ENCODE assay signal across 11 cellular contexts in the genomic region with DNA sequence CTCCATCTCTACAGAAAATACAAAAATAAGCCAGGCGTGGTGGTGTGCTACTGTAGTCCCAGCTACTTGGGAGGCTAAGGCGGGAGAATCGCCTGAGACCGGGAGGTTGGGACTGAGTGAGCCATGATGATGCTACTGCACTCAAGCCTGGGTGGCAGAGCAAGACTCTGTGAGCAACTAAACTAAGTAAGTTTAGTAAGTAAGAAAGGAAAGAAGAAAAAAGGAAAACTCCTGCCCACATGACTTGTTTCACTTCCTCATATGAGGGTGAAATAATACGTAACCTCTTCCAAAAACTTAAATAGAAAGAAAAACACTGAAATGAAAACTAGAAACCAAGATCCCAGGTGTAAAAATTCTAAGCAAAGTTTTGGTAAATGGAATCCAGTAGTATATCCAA.
DNase-seq lines count a peak whose midpoint lies in the region; ATAC-seq and TF ChIP-seq lines count a peak whose summit lies in the region.
"Had no signal": no experiment of that assay in that cellular context is flagged by ENCODE, and none has a peak within 500 bp of the region (broad histone marks: within the 10 kb centered on the region; RNA-seq: fewer than 3 reads in every experiment).

No MANE protein-coding gene starts in this region.

- H3K36me3 ChIP-seq in Karpas-422 (ENCODE audit: insufficient read depth, low read length) (peaks cover 69% of the 10 kb centered on the region), PC-9 (ENCODE audit: low read depth) (0 out of 2 replicates have a peak, but pooled peaks cover 2% of the 10 kb centered on the region)

- H3K9me2 ChIP-seq in Karpas-422 (replicated peaks; ENCODE audit: insufficient read depth, low read length) (no peaks in the 10 kb centered on the region), PC-9 (ENCODE audit: insufficient read depth) (no peaks in the 10 kb centered on the region)

- peak overlapping the region; percentile 71 for H3K27ac Mint-ChIP-seq in activated CD4-positive, alpha-beta T cell treated with anti-CD3 and anti-CD28 coated beads, Interleukin-2, amount 10 ng/mL, durations not matched to agents 24 days and 14 days
- H3K27ac Mint-ChIP-seq in progenitor cell of endocrine pancreas, result peak overlapping the region; percentile 71
- H3K27ac Mint-ChIP-seq: HFFc6, nephron had no signal

- H3K27ac ChIP-seq in Karpas-422 (ENCODE audit: low read length), result no peak overlapping the region
- no peak overlapping the region for H3K27ac ChIP-seq in PC-9

- no peak overlapping the region for H3K4me3 ChIP-seq in Karpas-422 (ENCODE audit: low read length)
- no peak overlapping the region for H3K4me3 ChIP-seq in PC-9

- POLR2A ChIA-PET in PC-9 (lab: Charles Lee; ENCODE audit: unreplicated experiment), result no interaction called here

- peaks cover 21% of the 10 kb centered on the region for H3K4me1 ChIP-seq in Karpas-422 (ENCODE audit: low read length)
- H3K4me1 ChIP-seq in PC-9 (replicated peaks; ENCODE audit: insufficient read depth), result no peaks in the 10 kb centered on the region

- no peak overlapping the region for H3K4me3 Mint-ChIP-seq in activated CD4-positive, alpha-beta T cell treated with anti-CD3 and anti-CD28 coated beads, Interleukin-2, amount 10 ng/mL, durations not matched to agents 24 days and 14 days
- H3K4me3 Mint-ChIP-seq in progenitor cell of endocrine pancreas (ENCODE audit: low read depth), result no peak overlapping the region
- H3K4me3 Mint-ChIP-seq: HFFc6, nephron had no signal

- H3K4me2 ChIP-seq in Karpas-422 (ENCODE audit: low read depth, low read length, poor library complexity, severe bottlenecking) (no peak overlapping the region), PC-9 (no peak overlapping the region)

- H3K27me3 ChIP-seq in Karpas-422 (ENCODE audit: low read length) (no peaks in the 10 kb centered on the region), PC-9 (ENCODE audit: insufficient read depth, low read depth) (no peaks in the 10 kb centered on the region)

- H4K20me1 ChIP-seq in Karpas-422 (ENCODE audit: insufficient read depth, low read depth, low read length), result peaks cover 12% of the 10 kb centered on the region; the same call in 1 of the 2 replicates
- peaks cover 15% of the 10 kb centered on the region for H4K20me1 ChIP-seq in PC-9 (ENCODE audit: insufficient read depth)

- H2AFZ ChIP-seq in Karpas-422 (ENCODE audit: low read length), result no peak overlapping the region
- H2AFZ ChIP-seq in PC-9, result no peak overlapping the region

- H3K36me3 Mint-ChIP-seq in activated CD4-positive, alpha-beta T cell treated with anti-CD3 and anti-CD28 coated beads, Interleukin-2, amount 10 ng/mL, durations not matched to agents 24 days and 14 days (ENCODE audit: low read depth), result peaks cover 66% of the 10 kb centered on the region
- H3K36me3 Mint-ChIP-seq in progenitor cell of endocrine pancreas (ENCODE audit: insufficient read depth), result peaks cover 55% of the 10 kb centered on the region

- no peak for DNase-seq in activated CD4-positive, alpha-beta T cell treated with anti-CD3 and anti-CD28 coated beads, Interleukin-2, amount 10 ng/mL, durations not matched to agents 24 days and 14 days
- no peak for DNase-seq in activated CD4-positive, alpha-beta T cell treated with anti-CD3 and anti-CD28 coated beads, Interleukin-2, amount 50 U/mL, for 4 hours
- DNase-seq in Karpas-422, result peak; percentile 59
- DNase-seq in progenitor cell of endocrine pancreas (ENCODE audit: low spot score, unreplicated experiment), result no peak
- no peak for DNase-seq in COLO829 (ENCODE audit: low spot score)
- no peak for DNase-seq in PC-9
- no peak for DNase-seq in Ammon's horn (ENCODE audit: low spot score)
- DNase-seq: HFFc6; NK-92 treated with Interleukin-12 subunit alpha and Interleukin-12 subunit beta, amount 100 ng/mL, for 24 hours had no signal

- H3K4me1 Mint-ChIP-seq in activated CD4-positive, alpha-beta T cell treated with anti-CD3 and anti-CD28 coated beads, Interleukin-2, amount 10 ng/mL, durations not matched to agents 24 days and 14 days, result peaks cover 29% of the 10 kb centered on the region
- peaks cover 3% of the 10 kb centered on the region for H3K4me1 Mint-ChIP-seq in progenitor cell of endocrine pancreas (ENCODE audit: low read depth)

- H3K9me3 ChIP-seq in Karpas-422 (ENCODE audit: low read length) (no peaks in the 10 kb centered on the region), PC-9 (ENCODE audit: insufficient read depth, low read depth) (no peaks in the 10 kb centered on the region)

- BruUV-seq in PC-9 (replicated peaks; lab: Mats Ljungman, UMichigan), result no TSS peak

- no peak overlapping the region for H3K9ac ChIP-seq in Karpas-422 (ENCODE audit: low read length)

- ATAC-seq in HG02610 (IDR thresholded peaks at IDR 0.05; ENCODE audit: unreplicated experiment), result peak; percentile 81

- TF ChIP-seq CTCF in progenitor cell of endocrine pancreas (IDR thresholded peaks at IDR 0.05; ENCODE audit: unreplicated experiment) (no peak), PC-9 (conservative IDR thresholded peaks at IDR 0.05) (no peak)

- H3K9me3 Mint-ChIP-seq in activated CD4-positive, alpha-beta T cell treated with anti-CD3 and anti-CD28 coated beads, Interleukin-2, amount 10 ng/mL, durations not matched to agents 24 days and 14 days, result peaks cover 4% of the 10 kb centered on the region
- peaks cover 20% of the 10 kb centered on the region for H3K9me3 Mint-ChIP-seq in progenitor cell of endocrine pancreas (ENCODE audit: low read depth)

- H3K79me2 ChIP-seq in Karpas-422 (ENCODE audit: low read length) (peaks cover 98% of the 10 kb centered on the region), PC-9 (ENCODE audit: low read depth) (peaks cover 36% of the 10 kb centered on the region; the same call in 1 of the 2 replicates)

- intact Hi-C loops in activated CD4-positive, alpha-beta T cell treated with anti-CD3 and anti-CD28 coated beads, Interleukin-2, amount 10 ng/mL, durations not matched to agents 24 days and 14 days (cut with micrococcal nuclease), result no loop called here
- intact Hi-C loops in PC-9 (cut with micrococcal nuclease; ENCODE audit: unreplicated experiment), result no loop called here

- no peaks in the 10 kb centered on the region for H3K27me3 Mint-ChIP-seq in activated CD4-positive, alpha-beta T cell treated with anti-CD3 and anti-CD28 coated beads, Interleukin-2, amount 10 ng/mL, durations not matched to agents 24 days and 14 days
- H3K27me3 Mint-ChIP-seq in progenitor cell of endocrine pancreas, result no peaks in the 10 kb centered on the region

- CTCF ChIA-PET in PC-9 (lab: Charles Lee), result no interaction called here

- no peaks in the 10 kb centered on the region for H3F3A ChIP-seq in PC-9 (ENCODE audit: insufficient read depth, low read depth)
